ENCODE assay signal across 8 cellular contexts in the genomic region with DNA sequence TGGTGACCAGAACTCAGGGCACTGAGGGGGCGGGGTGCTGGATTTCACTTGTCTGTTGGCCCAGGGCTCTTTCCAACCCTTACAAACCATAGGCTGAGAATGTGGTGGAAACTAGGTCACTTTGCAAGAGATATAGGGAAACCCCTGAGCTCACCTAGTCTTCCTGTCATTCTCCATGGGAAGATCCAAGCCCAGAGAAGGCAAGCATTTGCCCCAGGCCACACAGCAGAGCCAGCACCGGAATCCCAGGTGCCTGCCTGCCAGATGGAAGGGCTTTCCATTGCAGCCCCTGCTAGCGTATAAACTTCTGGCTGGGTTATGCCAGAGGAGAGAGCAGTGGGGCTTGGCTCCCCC. TPM values are rescaled to one million over a fixed set of nuclear protein-coding genes. Genes with fewer than 3 reads are reported as not detected.
DNase-seq lines count a peak whose midpoint lies in the region; ATAC-seq and TF ChIP-seq lines count a peak whose summit lies in the region.

No MANE protein-coding gene starts in this region.

- DNase-seq in adipocyte (ENCODE audit: low read depth) (peak; percentile 14), stomach (no peak), ureter (ENCODE audit: low spot score) (no peak), GM10248 (ENCODE audit: extremely low spot score) (no peak), NCI-H1436 treated with DMSO at 0.1 percent for 48 hours (lab: John Stamatoyannopoulos, UW) (no peak)

- H3K27ac ChIP-seq in iPS-20b (ENCODE audit: low read length): peak overlapping the region; percentile 52
- peak overlapping the region; percentile 60 to 84 (median 79) for H3K27ac ChIP-seq in stomach

- CTCF ChIA-PET in GM10248 (lab: Yijun Ruan, JAX): interaction anchor here (1.2 to 11.9 kb wide), 2 partner anchors 11 to 21 kb away, joined by 3 to 98 read pairs; no protein-coding TSS in a partner anchor

- peaks cover 31% of the 10 kb centered on the region for H3K36me3 ChIP-seq in adipocyte (ENCODE audit: control insufficient read depth, insufficient read depth, low read length, severe bottlenecking)
- H3K36me3 ChIP-seq in iPS-20b (ENCODE audit: insufficient read depth, low read depth, low read length): no peaks in the 10 kb centered on the region; the same call in 1 of the 2 replicates
- peaks cover 22 to 37% (median 33%) of the 10 kb centered on the region in 4 donors for H3K36me3 ChIP-seq in stomach

- ATAC-seq in HG03432 (IDR thresholded peaks at IDR 0.05; ENCODE audit: unreplicated experiment) (peak; percentile 3), HG03135 (IDR thresholded peaks at IDR 0.05; ENCODE audit: unreplicated experiment) (no peak)

- no peak for TF ChIP-seq EP300 in stomach (IDR thresholded peaks at IDR 0.05)

- H3K4me3 ChIP-seq in adipocyte (ENCODE audit: low read length) (peak overlapping the region; percentile 84), iPS-20b (ENCODE audit: low read length) (peak overlapping the region; percentile 72), stomach (peak overlapping the region; percentile 45 to 53 (median 50))

- POLR2A ChIA-PET in GM10248 (lab: Yijun Ruan, JAX): no interaction called here

- H3K4me1 ChIP-seq in adipocyte (ENCODE audit: control insufficient read depth, insufficient read depth, low read length): peaks cover 29% of the 10 kb centered on the region
- H3K4me1 ChIP-seq in iPS-20b (ENCODE audit: insufficient read depth, low read length): peaks cover 11% of the 10 kb centered on the region
- peaks cover 16 to 45% (median 31%) of the 10 kb centered on the region in 4 donors for H3K4me1 ChIP-seq in stomach

- 26 to 44% (median 34%) methylated on average over 3 of the region's 3 CpGs for WGBS in stomach, 5 donors

- H3K9ac ChIP-seq in adipocyte (ENCODE audit: low read length): peak overlapping the region; percentile 88
- H3K9ac ChIP-seq in iPS-20b (ENCODE audit: low read depth, low read length): peak overlapping the region; percentile 82

- intact Hi-C loops in stomach (cut with DNase I; ENCODE audit: low total_unique reads): no loop called here

- TF ChIP-seq CTCF in stomach (IDR thresholded peaks at IDR 0.05): no peak
- no peak for TF ChIP-seq CTCF in GM10248 (IDR thresholded peaks at IDR 0.05; ENCODE audit: control extremely low read depth, extremely low read depth, low read depth, missing control alignments)

- H3K27me3 ChIP-seq in adipocyte (replicated peaks; ENCODE audit: control insufficient read depth, insufficient read depth, low read length) (no peaks in the 10 kb centered on the region), iPS-20b (ENCODE audit: insufficient read depth, low read length) (no peaks in the 10 kb centered on the region), stomach (no peaks in the 10 kb centered on the region)

- H3K9me3 ChIP-seq in adipocyte (ENCODE audit: control insufficient read depth, low read length): no peaks in the 10 kb centered on the region
- H3K9me3 ChIP-seq in iPS-20b (ENCODE audit: insufficient read depth, low read depth, low read length): no peaks in the 10 kb centered on the region
- H3K9me3 ChIP-seq in stomach: no peaks in the 10 kb centered on the region

- TF ChIP-seq POLR2A in stomach (IDR thresholded peaks at IDR 0.05): no peak

RNA-seq across cellular contexts. Expression of a gene that starts 0.4 kb away (rescaled TPM):
- total RNA-seq in stomach (10 to 100 TPM in 3 of 5 donors, 1 to 10 TPM in 2; 3.5 to 33.5 (median 13.2) TPM), ureter (25.8 TPM)
- 1 to 10 TPM; 2.4 to 9.7 (median 3.5) TPM for polyA plus RNA-seq in stomach

RNA-seq across cellular contexts. Expression of a gene that starts 32.2 kb away (rescaled TPM):
- total RNA-seq in stomach: 100 to 1,000 TPM in 2 of 5 donors, 10 to 100 TPM in 3; 15.1 to 140 (median 89.1) TPM
- polyA plus RNA-seq in stomach: 10 to 100 TPM; 30.7 to 49.8 (median 37.3) TPM
- 63.3 TPM for total RNA-seq in ureter
